10 cellular contexts compared by ENCODE assay signal in genomic region chr5:161545701-161546462, GRCh38. TPM values are rescaled to one million over a fixed set of nuclear protein-coding genes. Genes with fewer than 3 reads are reported as not detected.
DNase-seq lines count a peak whose midpoint lies in the region; ATAC-seq and TF ChIP-seq lines count a peak whose summit lies in the region.
"Had no signal": no experiment of that assay in that cellular context is flagged by ENCODE, and none has a peak within 500 bp of the region (broad histone marks: within the 10 kb centered on the region; RNA-seq: fewer than 3 reads in every experiment).

No MANE protein-coding gene starts in this region.

- ATAC-seq in heart right ventricle (no peak), left ventricle myocardium superior (no peak), upper lobe of left lung (ENCODE audit: low FRiP score in 2 of 2) (no peak), GM21825 (IDR thresholded peaks at IDR 0.05; ENCODE audit: unreplicated experiment) (no peak)
- no peak for ATAC-seq in activated CD4-positive, CD25-positive, alpha-beta regulatory T cell treated with anti-CD3 and anti-CD28 coated beads, Interleukin-2, amount 50 U/mL, for 24 hours

- H3K36me3 ChIP-seq in heart right ventricle (no peaks in the 10 kb centered on the region), HUES6 (ENCODE audit: control insufficient read depth, insufficient read depth, low read length) (no peaks in the 10 kb centered on the region), upper lobe of left lung (no peaks in the 10 kb centered on the region)

- DNase-seq in heart right ventricle, result no peak
- DNase-seq in left ventricle myocardium superior, result no peak
- DNase-seq in globus pallidus (ENCODE audit: low spot score), result peak; percentile 10
- DNase-seq in upper lobe of left lung, result no peak
- no peak for DNase-seq in effector CD8-positive, alpha-beta T cell (lab: John Stamatoyannopoulos, UW)

- intact Hi-C loops in heart right ventricle (cut with DNase I) (loop anchor here in 2 of 10 donors (10.0 kb wide), 2 partner anchors 1799 to 1859 kb away; no protein-coding TSS in a partner anchor), left ventricle myocardium superior (cut with micrococcal nuclease) (no loop called here)

- H3K27me3 ChIP-seq in heart right ventricle, result peaks cover 4 to 94% (median 58%) of the 10 kb centered on the region in 7 donors
- peaks cover 59% of the 10 kb centered on the region for H3K27me3 ChIP-seq in HUES6 (ENCODE audit: control insufficient read depth, insufficient read depth, low read length)
- H3K27me3 ChIP-seq in upper lobe of left lung, result peaks cover 0 to 21% (median 8%) of the 10 kb centered on the region in 4 donors

- H3K9me3 ChIP-seq in heart right ventricle (peaks cover 0 to 3% (median 0%) of the 10 kb centered on the region in 11 donors), HUES6 (ENCODE audit: control insufficient read depth, insufficient read depth, low read depth, low read length) (no peaks in the 10 kb centered on the region), upper lobe of left lung (no peaks in the 10 kb centered on the region)

- H3K4me1 ChIP-seq in heart right ventricle (peaks cover 0 to 27% (median 16%) of the 10 kb centered on the region in 9 donors), HUES6 (ENCODE audit: control insufficient read depth, insufficient read depth, low read length) (peaks cover 24% of the 10 kb centered on the region), upper lobe of left lung (peaks cover 7 to 29% (median 19%) of the 10 kb centered on the region in 4 donors)

- H3K27ac ChIP-seq in heart right ventricle (no peak overlapping the region), HUES6 (ENCODE audit: low read depth, low read length) (no peak overlapping the region), upper lobe of left lung (no peak overlapping the region)

- H3K9ac ChIP-seq in HUES6 (ENCODE audit: low read length), result peak overlapping the region; percentile 48

- H3K4me3 ChIP-seq in heart right ventricle, result peak overlapping the region in 8 of 10 donors; percentile 28 to 51 (median 45)
- peak overlapping the region; percentile 76 for H3K4me3 ChIP-seq in HUES6 (ENCODE audit: low read depth, low read length)
- peak overlapping the region in 3 of 4 donors; percentile 32 to 53 (median 49) for H3K4me3 ChIP-seq in upper lobe of left lung

- WGBS in heart right ventricle, 2 donors, result 7 to 8% methylated on average over 13 of the region's 13 CpGs
- 13% methylated on average over 11 to 13 of the region's 13 CpGs for WGBS in upper lobe of left lung, 2 donors

- TF ChIP-seq EP300 in upper lobe of left lung (IDR thresholded peaks at IDR 0.05), result no peak

- TF ChIP-seq POLR2A in upper lobe of left lung (IDR thresholded peaks at IDR 0.05), result no peak

- TF ChIP-seq CTCF in heart right ventricle (IDR thresholded peaks at IDR 0.05) (no peak), upper lobe of left lung (IDR thresholded peaks at IDR 0.05) (no peak)

RNA-seq across cellular contexts. Expression of gene GABRB2, which starts 0.6 kb away (rescaled TPM):
- total RNA-seq in heart right ventricle, result under 1 TPM in 9 of 10 donors, not detected in 1; 0.11 to 0.42 (median 0.18) TPM
- under 1 TPM in 1 of 2 donors, not detected in 1; under 0.01 TPM for polyA plus RNA-seq in heart right ventricle
- 0.25 TPM for total RNA-seq in left ventricle myocardium superior
- total RNA-seq in upper lobe of left lung, result 1 to 10 TPM in 2 of 6 donors, under 1 TPM in 3, not detected in 1; 0.39 to 1.5 (median 0.63) TPM
- total RNA-seq: activated CD8-positive, alpha-beta memory T cell treated with anti-CD3 and anti-CD28 coated beads for 36 hours; renal cortical epithelial cell had no signal
